30 cellular contexts compared by ENCODE assay signal in the genomic region with DNA sequence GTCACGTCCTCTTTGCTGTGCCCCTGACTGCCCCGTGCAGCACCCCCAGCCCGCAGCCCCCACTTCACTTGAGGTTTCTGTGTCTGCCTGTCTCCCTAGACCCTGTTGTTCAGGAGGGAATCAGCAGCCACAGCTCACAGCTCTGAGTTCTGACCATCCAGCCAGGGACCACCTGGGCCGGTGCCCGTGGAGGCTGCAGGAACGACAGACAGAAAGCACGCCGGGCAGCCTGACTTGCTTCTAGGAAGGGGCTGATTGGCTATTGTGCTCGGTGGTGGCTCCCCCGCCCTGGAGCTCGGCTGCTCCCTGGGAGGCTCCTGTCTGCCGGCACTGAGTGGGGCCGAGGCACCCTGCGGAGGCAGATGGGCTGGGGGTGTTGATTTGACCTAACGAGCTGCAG.
DNase-seq lines count a peak whose midpoint lies in the region; ATAC-seq lines count a peak whose summit lies in the region.
"Had no signal": no experiment of that assay in that cellular context is flagged by ENCODE, and none has a peak within 500 bp of the region (broad histone marks: within the 10 kb centered on the region; RNA-seq: fewer than 3 reads in every experiment).

No MANE protein-coding gene starts in this region.

- H3K36me3 ChIP-seq in naive thymus-derived CD4-positive, alpha-beta T cell (ENCODE audit: control insufficient read depth in 2 of 3, insufficient read depth in 3 of 3, low read length in 3 of 3), result no peaks in the 10 kb centered on the region
- H3K36me3 ChIP-seq: cardiac muscle cell, HAP-1, lower lobe of right lung, pancreas had no signal

- peaks cover 0 to 29% (median 14%) of the 10 kb centered on the region in 5 donors for H3K27me3 Mint-ChIP-seq in naive thymus-derived CD4-positive, alpha-beta T cell
- no peaks in the 10 kb centered on the region for H3K27me3 Mint-ChIP-seq in activated CD4-positive, alpha-beta memory T cell treated with anti-CD3 and anti-CD28 coated beads, Interleukin-2, amount 10 ng/mL, durations not matched to agents 7 days and 5 days

- intact Hi-C loops in sciatic nerve (cut with DNase I), result no loop called here
- intact Hi-C loops in naive thymus-derived CD4-positive, alpha-beta T cell (cut with micrococcal nuclease), result no loop called here

- ATAC-seq in sciatic nerve (no peak), GM18909 (IDR thresholded peaks at IDR 0.05; ENCODE audit: poor library complexity, unreplicated experiment) (no peak)
- no peak for ATAC-seq in naive thymus-derived CD4-positive, alpha-beta T cell
- ATAC-seq: A549; activated naive CD8-positive, alpha-beta T cell treated with anti-CD3 and anti-CD28 coated beads, Interleukin-2, amount 50 U/mL, for 24 hours; activated T-cell treated with anti-CD3 and anti-CD28 coated beads, Interleukin-2, amount 50 U/mL, for 4 hours; mucosa of descending colon; pancreas; stimulated activated naive CD8-positive, alpha-beta T cell treated with anti-CD3 and anti-CD28 coated beads, Interleukin-15, amount 100 ng/mL, for 72 hours had no signal

- H3K9me3 ChIP-seq in naive thymus-derived CD4-positive, alpha-beta T cell (ENCODE audit: control insufficient read depth in 2 of 3, low read length in 3 of 3), result no peaks in the 10 kb centered on the region
- H3K9me3 ChIP-seq: A549, HAP-1, lower lobe of right lung, mucosa of descending colon, pancreas had no signal

- H3K36me3 Mint-ChIP-seq in naive thymus-derived CD4-positive, alpha-beta T cell, result no peaks in the 10 kb centered on the region
- H3K36me3 Mint-ChIP-seq in activated CD4-positive, alpha-beta memory T cell treated with anti-CD3 and anti-CD28 coated beads, Interleukin-2, amount 10 ng/mL, durations not matched to agents 7 days and 5 days (ENCODE audit: low read depth), result no peaks in the 10 kb centered on the region

- H3K4me3 Mint-ChIP-seq in naive thymus-derived CD4-positive, alpha-beta T cell, result no peak overlapping the region
- H3K4me3 Mint-ChIP-seq in activated CD4-positive, alpha-beta memory T cell treated with anti-CD3 and anti-CD28 coated beads, Interleukin-2, amount 10 ng/mL, durations not matched to agents 7 days and 5 days, result no peak overlapping the region
- H3K4me3 Mint-ChIP-seq: activated naive CD8-positive, alpha-beta T cell treated with anti-CD3 and anti-CD28 coated beads, Interleukin-2, amount 50 U/mL, for 24 hours; activated T-cell treated with anti-CD3 and anti-CD28 coated beads, Interleukin-2, amount 50 U/mL, for 4 hours; CD4-positive, alpha-beta T cell; nephron; stimulated activated naive CD8-positive, alpha-beta T cell treated with anti-CD3 and anti-CD28 coated beads, Interleukin-15, amount 100 ng/mL, for 72 hours; T-helper 2 cell treated with Interferon-gamma antibody and Interleukin-4, amounts not matched to agents 5 μg/mL and 100 μg/mL, for 36 hours had no signal

- no peaks in the 10 kb centered on the region for H3K4me1 ChIP-seq in naive thymus-derived CD4-positive, alpha-beta T cell (ENCODE audit: control insufficient read depth in 2 of 2, insufficient read depth in 2 of 2, low read length in 2 of 2)
- H3K4me1 ChIP-seq: A549, HAP-1, lower lobe of right lung, pancreas had no signal

- H3K9me3 Mint-ChIP-seq in naive thymus-derived CD4-positive, alpha-beta T cell, result peaks cover 0 to 7% (median 0%) of the 10 kb centered on the region in 11 donors
- peaks cover 2% of the 10 kb centered on the region for H3K9me3 Mint-ChIP-seq in activated CD4-positive, alpha-beta memory T cell treated with anti-CD3 and anti-CD28 coated beads, Interleukin-2, amount 10 ng/mL, durations not matched to agents 7 days and 5 days
- H3K9me3 Mint-ChIP-seq: activated naive CD8-positive, alpha-beta T cell treated with anti-CD3 and anti-CD28 coated beads, Interleukin-2, amount 50 U/mL, for 24 hours; activated T-cell treated with anti-CD3 and anti-CD28 coated beads, Interleukin-2, amount 50 U/mL, for 4 hours; CD4-positive, alpha-beta T cell; stimulated activated naive CD8-positive, alpha-beta T cell treated with anti-CD3 and anti-CD28 coated beads, Interleukin-15, amount 100 ng/mL, for 72 hours; T-helper 2 cell treated with Interferon-gamma antibody and Interleukin-4, amounts not matched to agents 5 μg/mL and 100 μg/mL, for 36 hours had no signal

- no peak overlapping the region for H3K27ac ChIP-seq in naive thymus-derived CD4-positive, alpha-beta T cell (ENCODE audit: low read depth, low read length)
- H3K27ac ChIP-seq: A549, cardiac muscle cell, lower lobe of right lung, pancreas had no signal

- DNase-seq in NCI-H446 treated with DMSO at 0.1 percent for 48 hours (lab: John Stamatoyannopoulos, UW) (peak; percentile 63), NCI-H446 (lab: John Stamatoyannopoulos, UW) (no peak), NCI-H69 (lab: John Stamatoyannopoulos, UW) (peak; percentile 40), left kidney (ENCODE audit: low read depth, low spot score) (peak; percentile 27), sciatic nerve (ENCODE audit: low spot score) (peak; percentile 28)
- no peak for DNase-seq in naive thymus-derived CD4-positive, alpha-beta T cell
- no peak for DNase-seq in activated CD4-positive, alpha-beta memory T cell treated with anti-CD3 and anti-CD28 coated beads, Interleukin-2, amount 10 ng/mL, durations not matched to agents 7 days and 5 days
- DNase-seq: activated CD4-positive, alpha-beta T cell treated with anti-CD3 and anti-CD28 coated beads for 4 hours; activated naive CD4-positive, alpha-beta T cell; activated naive CD8-positive, alpha-beta T cell treated with anti-CD3 and anti-CD28 coated beads, Interleukin-2, amount 50 U/mL, for 24 hours; activated T-cell treated with anti-CD3 and anti-CD28 coated beads, Interleukin-2, amount 50 U/mL, for 4 hours; AML-193; CD4-positive, alpha-beta T cell; KG1; lower lobe of right lung; mucosa of descending colon; NCI-H1092 treated with DMSO at 0.1 percent for 48 hours; NCI-H2081; NCI-H2227 treated with DMSO at 0.1 percent for 48 hours; SIG-M5; stimulated activated CD4-positive, alpha-beta T cell treated with anti-CD3 and anti-CD28 coated beads, Interleukin-1b, Interleukin-23, amount 100 ng/mL, for 48 hours; stimulated activated naive CD8-positive, alpha-beta T cell treated with anti-CD3 and anti-CD28 coated beads, Interleukin-15, amount 100 ng/mL, for 72 hours had no signal

- CTCF ChIA-PET in naive thymus-derived CD4-positive, alpha-beta T cell (lab: Charles Lee), result no interaction called here
- CTCF ChIA-PET in activated CD4-positive, alpha-beta memory T cell treated with anti-CD3 and anti-CD28 coated beads, Interleukin-2, amount 10 ng/mL, durations not matched to agents 7 days and 5 days (lab: Charles Lee), result no interaction called here

- POLR2A ChIA-PET in naive thymus-derived CD4-positive, alpha-beta T cell (lab: Charles Lee), result no interaction called here
- POLR2A ChIA-PET in activated CD4-positive, alpha-beta memory T cell treated with anti-CD3 and anti-CD28 coated beads, Interleukin-2, amount 10 ng/mL, durations not matched to agents 7 days and 5 days (lab: Charles Lee), result no interaction called here

- no peak overlapping the region for H3K27ac Mint-ChIP-seq in naive thymus-derived CD4-positive, alpha-beta T cell
- no peak overlapping the region for H3K27ac Mint-ChIP-seq in activated CD4-positive, alpha-beta memory T cell treated with anti-CD3 and anti-CD28 coated beads, Interleukin-2, amount 10 ng/mL, durations not matched to agents 7 days and 5 days
- H3K27ac Mint-ChIP-seq: activated naive CD8-positive, alpha-beta T cell treated with anti-CD3 and anti-CD28 coated beads, Interleukin-2, amount 50 U/mL, for 24 hours; CD4-positive, alpha-beta T cell; nephron; stimulated activated naive CD8-positive, alpha-beta T cell treated with anti-CD3 and anti-CD28 coated beads, Interleukin-15, amount 100 ng/mL, for 72 hours; T-helper 2 cell treated with Interferon-gamma antibody and Interleukin-4, amounts not matched to agents 5 μg/mL and 100 μg/mL, for 36 hours had no signal

- no peak overlapping the region for H3K4me3 ChIP-seq in naive thymus-derived CD4-positive, alpha-beta T cell (ENCODE audit: low read length)
- H3K4me3 ChIP-seq: A549, cardiac muscle cell, HAP-1, lower lobe of right lung, mucosa of descending colon, pancreas, smooth muscle cell had no signal

- no peaks in the 10 kb centered on the region for H3K27me3 ChIP-seq in naive thymus-derived CD4-positive, alpha-beta T cell (ENCODE audit: control insufficient read depth in 2 of 2, insufficient read depth in 2 of 2, low read length in 2 of 2)
- H3K27me3 ChIP-seq: cardiac muscle cell, pancreas had no signal

- H3K4me1 Mint-ChIP-seq in naive thymus-derived CD4-positive, alpha-beta T cell, result no peaks in the 10 kb centered on the region
- H3K4me1 Mint-ChIP-seq in activated CD4-positive, alpha-beta memory T cell treated with anti-CD3 and anti-CD28 coated beads, Interleukin-2, amount 10 ng/mL, durations not matched to agents 7 days and 5 days, result no peaks in the 10 kb centered on the region
- H3K4me1 Mint-ChIP-seq: activated naive CD8-positive, alpha-beta T cell treated with anti-CD3 and anti-CD28 coated beads, Interleukin-2, amount 50 U/mL, for 24 hours; nephron; stimulated activated naive CD8-positive, alpha-beta T cell treated with anti-CD3 and anti-CD28 coated beads, Interleukin-15, amount 100 ng/mL, for 72 hours had no signal

Comparison
In these comparisons a context has a peak if more than half of its experiments do, and no peak if none do; other contexts are left out.
1. DNase-seq: peak in NCI-H446 treated with DMSO at 0.1 percent for 48 hours (single experiment), NCI-H69 (single experiment), left kidney (single experiment) and sciatic nerve (single experiment); none in NCI-H446 (0 of 2), naive thymus-derived CD4-positive, alpha-beta T cell (0 of 9) and activated CD4-positive, alpha-beta memory T cell treated with anti-CD3 and anti-CD28 coated beads, Interleukin-2, amount 10 ng/mL, durations not matched to agents 7 days and 5 days (single experiment).